ENCODE assay signal across 27 cellular contexts in the genomic region with DNA sequence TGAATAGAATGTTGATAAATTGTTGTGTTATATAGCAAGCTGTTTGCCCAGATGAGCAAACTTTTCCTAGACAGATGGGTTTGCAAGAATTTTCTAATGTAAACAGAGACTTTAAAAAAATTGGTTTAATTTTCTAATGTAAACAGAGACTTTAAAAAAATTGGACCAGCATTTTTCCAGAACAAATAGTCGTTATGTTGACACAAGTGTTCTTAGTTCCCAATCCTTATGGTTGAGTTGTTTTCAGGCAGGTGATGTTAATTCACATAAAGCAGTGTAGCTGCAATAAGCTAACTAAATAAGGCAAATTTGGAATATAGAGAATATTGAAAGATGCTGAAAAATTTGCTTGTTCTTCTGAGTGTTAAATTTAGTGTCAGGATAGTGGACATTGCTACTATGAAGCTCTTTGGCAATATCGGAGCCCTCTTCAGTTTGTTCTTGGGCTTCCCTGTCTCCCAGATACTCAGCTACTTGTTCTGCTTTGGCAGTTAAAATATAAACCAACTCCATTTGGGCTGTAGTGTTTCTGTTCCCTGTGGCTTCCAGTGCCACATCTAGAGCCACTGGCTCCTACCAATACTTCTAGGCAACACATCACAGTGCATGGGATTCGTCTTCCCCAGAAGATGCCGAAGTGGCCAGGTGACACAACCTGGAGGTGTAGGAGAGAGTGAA.
"Had no signal": no experiment of that assay in that cellular context is flagged by ENCODE, and none has a peak within 500 bp of the region (broad histone marks: within the 10 kb centered on the region; RNA-seq: fewer than 3 reads in every experiment).

No MANE protein-coding gene starts in this region.

- DNase-seq: activated B cell treated with CpG ODN at 0.5 μM for 24 hours; activated CD4-positive, alpha-beta T cell treated with anti-CD3 and anti-CD28 coated beads for 36 hours; activated CD4-positive, alpha-beta T cell treated with anti-CD3 and anti-CD28 coated beads, Interleukin-2, amount 50 U/mL, for 4 hours; activated CD8-positive, alpha-beta memory T cell treated with anti-CD3 and anti-CD28 coated beads for 24 hours; activated CD8-positive, alpha-beta memory T cell treated with anti-CD3 and anti-CD28 coated beads, Interleukin-2, amount 50 U/mL, for 4 hours; activated T-cell treated with anti-CD3 and anti-CD28 coated beads, Interleukin-2, amount 50 U/mL, for 24 hours; adrenal gland; cerebellar nuclear complex; foreskin melanocyte; immature natural killer cell; left ventricle myocardium superior; mammary epithelial cell; midbrain; natural killer cell; spleen; stimulated activated CD4-positive, alpha-beta T cell treated with anti-CD3 and anti-CD28 coated beads, Interleukin-4, amount 100 ng/mL, for 1 hour; stimulated activated naive CD4-positive, alpha-beta T cell treated with Interleukin-2 at 50 U/mL for 16 hours; T-helper 9 cell; upper lobe of left lung had no signal

- H3K4me2 ChIP-seq: hepatocyte had no signal

- H3K4me3 ChIP-seq: adrenal gland, ascending aorta, hepatocyte, prostate gland, spleen, thoracic aorta, upper lobe of left lung had no signal

- H3K9me3 ChIP-seq: adrenal gland, ascending aorta, prostate gland, spleen, thoracic aorta, upper lobe of left lung had no signal

- H3K27ac ChIP-seq: adrenal gland, ascending aorta, hepatocyte, prostate gland, spleen, thoracic aorta, upper lobe of left lung had no signal

- ATAC-seq: activated CD4-positive, alpha-beta T cell treated with anti-CD3 and anti-CD28 coated beads for 36 hours; activated naive CD4-positive, alpha-beta T cell treated with anti-CD3 and anti-CD28 coated beads, Interleukin-2, amount 50 U/mL, for 72 hours; activated T-helper 17 cell treated with anti-CD3 and anti-CD28 coated beads, Interleukin-2, amount 50 U/mL, for 72 hours; left ventricle myocardium superior; natural killer cell had no signal

- H3K79me2 ChIP-seq: hepatocyte had no signal

- H3K36me3 ChIP-seq: adrenal gland, ascending aorta, prostate gland, spleen, thoracic aorta, upper lobe of left lung had no signal

- H3K4me1 ChIP-seq: adrenal gland, ascending aorta, prostate gland, spleen, upper lobe of left lung had no signal

- H2AFZ ChIP-seq: hepatocyte had no signal

- H3K27me3 ChIP-seq: adrenal gland, ascending aorta, hepatocyte, spleen, upper lobe of left lung had no signal

- FAIRE-seq: bronchial epithelial cell, endometrium had no signal
